In the genomic region with DNA sequence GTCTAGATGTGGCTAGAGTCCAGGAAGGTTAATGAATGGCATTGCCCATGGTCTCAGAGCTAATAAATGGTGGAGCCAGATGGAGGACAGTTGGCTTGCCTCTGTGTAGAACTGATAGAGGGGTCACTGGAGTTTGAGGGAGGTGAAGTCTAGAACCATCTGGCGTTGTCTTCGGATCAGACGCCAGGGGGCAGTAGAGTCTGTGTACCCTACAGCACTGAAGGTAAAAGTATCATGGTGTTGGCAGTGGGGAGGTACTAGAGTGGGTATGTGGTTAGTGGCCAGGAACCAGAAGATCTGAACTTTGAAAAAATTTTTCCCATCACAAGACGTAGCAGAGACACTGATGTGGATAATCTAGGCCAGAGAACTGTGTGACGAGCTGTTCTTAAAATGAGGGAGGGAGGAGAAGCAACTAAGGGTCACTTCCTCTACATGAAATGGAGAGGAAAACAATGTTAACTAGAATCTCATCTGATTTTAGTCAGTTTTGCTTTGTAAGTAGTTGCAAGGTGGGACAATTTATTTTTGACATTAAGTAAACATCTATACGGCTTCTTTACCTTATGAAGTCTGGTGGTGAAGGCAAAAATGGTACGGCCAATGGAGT, we compare ENCODE assay signal across 10 cellular contexts.
DNase-seq lines count a peak whose midpoint lies in the region; ATAC-seq and TF ChIP-seq lines count a peak whose summit lies in the region.
"Had no signal": no experiment of that assay in that cellular context is flagged by ENCODE, and none has a peak within 500 bp of the region (broad histone marks: within the 10 kb centered on the region; RNA-seq: fewer than 3 reads in every experiment).

No MANE protein-coding gene starts in this region.

- peaks cover 3% of the 10 kb centered on the region for H3K4me1 ChIP-seq in KMS-11 (ENCODE audit: low read depth, poor library complexity, severe bottlenecking)

- H3K79me2 ChIP-seq in KMS-11 (ENCODE audit: insufficient read depth, low read depth): no peaks in the 10 kb centered on the region

- H3K27me3 Mint-ChIP-seq in nephron progenitor cell (ENCODE audit: low read depth, poor library complexity): peaks cover 8% of the 10 kb centered on the region

- ATAC-seq in HG03025 (IDR thresholded peaks at IDR 0.05; ENCODE audit: low FRiP score, unreplicated experiment): no peak

- H3K36me3 Mint-ChIP-seq in nephron progenitor cell (ENCODE audit: low read depth): no peaks in the 10 kb centered on the region

- H3K27ac ChIP-seq in KMS-11: no peak overlapping the region
- H3K27ac ChIP-seq: GM23248 had no signal

- H4K20me1 ChIP-seq in KMS-11 (ENCODE audit: insufficient read depth): no peaks in the 10 kb centered on the region

- H3K27ac Mint-ChIP-seq in nephron progenitor cell: no peak overlapping the region

- H3K4me1 Mint-ChIP-seq in nephron progenitor cell: peaks cover 25% of the 10 kb centered on the region

- no peak overlapping the region for H3K4me3 ChIP-seq in KMS-11 (IDR thresholded peaks at IDR 0.05; ENCODE audit: insufficient read depth, low read depth, low read length)
- H3K4me3 ChIP-seq in astrocyte of the cerebellum (ENCODE audit: low read depth, low read length): no peak overlapping the region
- H3K4me3 ChIP-seq: GM23248 had no signal

- H3K9me3 Mint-ChIP-seq in nephron progenitor cell: no peaks in the 10 kb centered on the region

- no peak overlapping the region for H3K4me2 ChIP-seq in KMS-11

- TF ChIP-seq CTCF in KMS-11 (conservative IDR thresholded peaks at IDR 0.05; ENCODE audit: low read depth, low read length): peak; percentile 53
- TF ChIP-seq CTCF in astrocyte of the cerebellum (IDR thresholded peaks at IDR 0.05; ENCODE audit: low read depth, low read length, missing control alignments): peak; percentile 56
- TF ChIP-seq CTCF in nephron progenitor cell (IDR thresholded peaks at IDR 0.05): peak; percentile 35

- peak; percentile 16 for DNase-seq in DMS53 (lab: John Stamatoyannopoulos, UW)
- no peak for DNase-seq in DMS53 treated with DMSO at 0.1 percent for 48 hours (lab: John Stamatoyannopoulos, UW; ENCODE audit: unreplicated experiment)
- DNase-seq in astrocyte of the cerebellum (ENCODE audit: low read depth): no peak
- peak; percentile 18 for DNase-seq in nephron progenitor cell
- no peak for DNase-seq in HK-2 (ENCODE audit: unreplicated experiment)
- DNase-seq in NCI-H2107 treated with DMSO at 0.1 percent for 48 hours (lab: John Stamatoyannopoulos, UW; ENCODE audit: unreplicated experiment): no peak
- DNase-seq: GM23248; NK-92 treated with Interleukin-12 subunit alpha and Interleukin-12 subunit beta, amount 100 ng/mL, for 24 hours had no signal

- H3K9ac ChIP-seq in KMS-11: no peak overlapping the region
- H3K9ac ChIP-seq: GM23248 had no signal

- no peaks in the 10 kb centered on the region for H3K36me3 ChIP-seq in KMS-11 (ENCODE audit: insufficient read depth)

- H2AFZ ChIP-seq in KMS-11 (ENCODE audit: low read depth): no peak overlapping the region
- H2AFZ ChIP-seq: GM23248 had no signal

- in situ Hi-C loops in astrocyte of the cerebellum (cut with HindIII; ENCODE audit: low sequenced_read_pairs): no loop called here

- no peaks in the 10 kb centered on the region for H3K27me3 ChIP-seq in KMS-11 (ENCODE audit: insufficient read depth, low read depth)

- no peak overlapping the region for H3K4me3 Mint-ChIP-seq in nephron progenitor cell

Comparison
In these comparisons a context has a peak if more than half of its experiments do, and no peak if none do; other contexts are left out.
1. DNase-seq: peak in DMS53 (single experiment) and nephron progenitor cell (single experiment); none in DMS53 treated with DMSO at 0.1 percent for 48 hours (single experiment), astrocyte of the cerebellum (single experiment), HK-2 (single experiment) and NCI-H2107 treated with DMSO at 0.1 percent for 48 hours (single experiment).
2. Peak in every context shown above with its lines, with median percentiles within 50 percentile points of each other: CTCF ChIP-seq.